1 cellular context compared by ENCODE assay signal in the genomic region with DNA sequence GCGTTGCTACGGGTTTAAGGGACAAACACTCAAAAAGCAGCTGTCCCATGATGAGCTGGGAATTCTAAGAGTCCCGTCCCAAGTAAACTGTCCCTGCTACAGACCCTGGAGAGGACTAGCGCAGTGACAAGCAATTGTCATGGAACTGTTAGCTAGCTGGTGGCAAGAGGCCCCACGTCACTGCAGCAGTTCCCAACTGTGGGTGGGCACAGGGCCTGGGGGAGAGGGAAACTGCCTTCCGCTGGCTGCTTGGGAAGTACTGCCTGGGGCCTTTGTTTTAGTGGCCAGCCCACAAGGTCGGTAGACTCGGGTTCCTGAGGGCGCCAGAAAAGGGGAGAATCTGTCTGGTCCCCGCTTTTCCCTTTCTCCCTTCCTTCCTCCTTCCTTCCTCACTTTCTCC.
TF ChIP-seq lines count a peak whose summit lies in the region.

No MANE protein-coding gene starts in this region.

TF ChIP-seq in GM23338, 12 proteins besides CTCF, POLR2A, EP300 and RAD21 (continued from another document):
- TF ChIP-seq, protein P1, sequence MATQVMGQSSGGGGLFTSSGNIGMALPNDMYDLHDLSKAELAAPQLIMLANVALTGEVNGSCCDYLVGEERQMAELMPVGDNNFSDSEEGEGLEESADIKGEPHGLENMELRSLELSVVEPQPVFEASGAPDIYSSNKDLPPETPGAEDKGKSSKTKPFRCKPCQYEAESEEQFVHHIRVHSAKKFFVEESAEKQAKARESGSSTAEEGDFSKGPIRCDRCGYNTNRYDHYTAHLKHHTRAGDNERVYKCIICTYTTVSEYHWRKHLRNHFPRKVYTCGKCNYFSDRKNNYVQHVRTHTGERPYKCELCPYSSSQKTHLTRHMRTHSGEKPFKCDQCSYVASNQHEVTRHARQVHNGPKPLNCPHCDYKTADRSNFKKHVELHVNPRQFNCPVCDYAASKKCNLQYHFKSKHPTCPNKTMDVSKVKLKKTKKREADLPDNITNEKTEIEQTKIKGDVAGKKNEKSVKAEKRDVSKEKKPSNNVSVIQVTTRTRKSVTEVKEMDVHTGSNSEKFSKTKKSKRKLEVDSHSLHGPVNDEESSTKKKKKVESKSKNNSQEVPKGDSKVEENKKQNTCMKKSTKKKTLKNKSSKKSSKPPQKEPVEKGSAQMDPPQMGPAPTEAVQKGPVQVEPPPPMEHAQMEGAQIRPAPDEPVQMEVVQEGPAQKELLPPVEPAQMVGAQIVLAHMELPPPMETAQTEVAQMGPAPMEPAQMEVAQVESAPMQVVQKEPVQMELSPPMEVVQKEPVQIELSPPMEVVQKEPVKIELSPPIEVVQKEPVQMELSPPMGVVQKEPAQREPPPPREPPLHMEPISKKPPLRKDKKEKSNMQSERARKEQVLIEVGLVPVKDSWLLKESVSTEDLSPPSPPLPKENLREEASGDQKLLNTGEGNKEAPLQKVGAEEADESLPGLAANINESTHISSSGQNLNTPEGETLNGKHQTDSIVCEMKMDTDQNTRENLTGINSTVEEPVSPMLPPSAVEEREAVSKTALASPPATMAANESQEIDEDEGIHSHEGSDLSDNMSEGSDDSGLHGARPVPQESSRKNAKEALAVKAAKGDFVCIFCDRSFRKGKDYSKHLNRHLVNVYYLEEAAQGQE (IDR thresholded peaks at IDR 0.05; ENCODE audit: unreplicated experiment) = no peak
- TF ChIP-seq ZNF331 (CRISPR knock-in tag; IDR thresholded peaks at IDR 0.05; ENCODE audit: low read depth) (no peak), POLR2AphosphoS5 (IDR thresholded peaks at IDR 0.05; ENCODE audit: low read depth) (no peak), ZNF114 (CRISPR knock-in tag; IDR thresholded peaks at IDR 0.05) (no peak), CREB1 (CRISPR knock-in tag; IDR thresholded peaks at IDR 0.05; ENCODE audit: low read depth) (no peak), STAT1 (IDR thresholded peaks at IDR 0.05; ENCODE audit: unreplicated experiment) (no peak)
TF ChIP-seq in GM23338: peak in this region for 0.
